Comparison of ENCODE assay signal across 12 cellular contexts in the genomic region with DNA sequence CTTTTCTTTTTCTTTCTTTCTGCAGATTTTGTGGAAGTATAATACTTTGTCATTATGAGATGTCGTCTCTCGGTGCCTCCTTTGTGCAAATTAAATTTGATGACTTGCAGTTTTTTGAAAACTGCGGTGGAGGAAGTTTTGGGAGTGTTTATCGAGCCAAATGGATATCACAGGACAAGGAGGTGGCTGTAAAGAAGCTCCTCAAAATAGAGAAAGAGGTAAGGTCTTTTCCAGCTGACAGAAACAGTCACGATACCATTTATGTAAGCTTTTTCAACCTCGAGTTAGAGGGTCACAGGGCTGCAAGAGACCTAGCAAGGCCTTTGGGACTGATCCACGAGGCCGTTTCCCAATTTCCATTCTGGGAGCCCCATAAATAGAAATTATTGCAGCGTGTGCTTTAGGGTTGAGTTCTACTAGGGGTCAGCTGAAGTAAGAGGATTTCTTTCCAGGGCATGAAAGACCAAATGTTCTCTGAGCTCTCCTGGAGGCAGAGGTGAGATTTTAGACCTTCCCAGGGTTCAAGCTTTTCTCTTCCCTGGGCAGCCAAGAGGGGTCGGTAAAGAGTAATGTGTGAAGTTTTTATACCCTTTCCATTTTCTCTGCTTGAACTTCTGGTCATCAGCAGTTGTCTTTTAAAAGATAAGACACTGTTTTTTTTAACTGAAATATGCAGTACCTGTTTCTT. TPM values are rescaled to one million over a fixed set of nuclear protein-coding genes. Genes with fewer than 3 reads are reported as not detected.
A peak's percentile ranks its signal among the peaks of the same experiment; 100 is the strongest.
DNase-seq lines count a peak whose midpoint lies in the region; TF ChIP-seq lines count a peak whose summit lies in the region.
"Had no signal": no experiment of that assay in that cellular context is flagged by ENCODE, and none has a peak within 500 bp of the region (broad histone marks: within the 10 kb centered on the region; RNA-seq: fewer than 3 reads in every experiment).

No MANE protein-coding gene starts in this region.

- H3K4me3 Mint-ChIP-seq in CD4-positive, alpha-beta memory T cell, result no peak overlapping the region
- H3K4me3 Mint-ChIP-seq: activated B cell treated with CpG ODN at 0.5 μM for 24 hours, IgD-negative memory B cell had no signal

- no peaks in the 10 kb centered on the region for H3K9me3 Mint-ChIP-seq in CD4-positive, alpha-beta memory T cell
- H3K9me3 Mint-ChIP-seq: activated B cell treated with CpG ODN at 0.5 μM for 24 hours, IgD-negative memory B cell had no signal

- H3K27me3 ChIP-seq in BJ (ENCODE audit: control insufficient read depth, insufficient read depth, low read length) (no peaks in the 10 kb centered on the region), SJSA1 (replicated peaks) (no peaks in the 10 kb centered on the region), parathyroid adenoma (ENCODE audit: control insufficient read depth, insufficient read depth, low read length) (no peaks in the 10 kb centered on the region)
- no peaks in the 10 kb centered on the region for H3K27me3 ChIP-seq in CD4-positive, alpha-beta memory T cell (ENCODE audit: insufficient read depth, low read length)
- H3K27me3 ChIP-seq: adrenal gland, pancreas had no signal

- H3K4me2 ChIP-seq in parathyroid adenoma (ENCODE audit: low read length), result peak overlapping the region; percentile 13

- POLR2A ChIA-PET in BJ (lab: Charles Lee), result no interaction called here
- POLR2A ChIA-PET in CD4-positive, alpha-beta memory T cell (lab: Charles Lee; ENCODE audit: partially characterized antibody), result no interaction called here

- H3K27ac ChIP-seq in SJSA1 (peak overlapping the region; percentile 6; the same call in 1 of the 2 replicates), parathyroid adenoma (peak overlapping the region; percentile 90)
- H3K27ac ChIP-seq in CD4-positive, alpha-beta memory T cell (ENCODE audit: low read depth, low read length), result no peak overlapping the region
- H3K27ac ChIP-seq: adrenal gland, pancreas had no signal

- H3K4me3 ChIP-seq in BJ (ENCODE audit: low read depth, low read length) (no peak overlapping the region), SJSA1 (no peak overlapping the region), fibroblast of villous mesenchyme (ENCODE audit: low read depth, low read length) (peak overlapping the region; percentile 13), parathyroid adenoma (ENCODE audit: low read depth, low read length) (no peak overlapping the region)
- no peak overlapping the region for H3K4me3 ChIP-seq in CD4-positive, alpha-beta memory T cell (ENCODE audit: low read length in 2 of 2)
- H3K4me3 ChIP-seq: adrenal gland, pancreas had no signal

- no peaks in the 10 kb centered on the region for H3K27me3 Mint-ChIP-seq in CD4-positive, alpha-beta memory T cell
- H3K27me3 Mint-ChIP-seq: activated B cell treated with CpG ODN at 0.5 μM for 24 hours, IgD-negative memory B cell had no signal

- CTCF ChIA-PET in BJ (lab: Yijun Ruan, JAX), result interaction anchor here (1.0 to 2.1 kb wide), 9 partner anchors 11 to 122 kb away, joined by 3 to 5 read pairs (median 4); no protein-coding TSS in a partner anchor
- CTCF ChIA-PET in CD4-positive, alpha-beta memory T cell (lab: Charles Lee; ENCODE audit: partially characterized antibody), result interaction anchor here (1.5 to 2.5 kb wide), 2 partner anchors 64 to 119 kb away, joined by 5 to 8 read pairs; no protein-coding TSS in a partner anchor

- H3K79me2 ChIP-seq in parathyroid adenoma, result peaks cover 14% of the 10 kb centered on the region

- H3K36me3 Mint-ChIP-seq in CD4-positive, alpha-beta memory T cell, result no peaks in the 10 kb centered on the region

- H3K36me3 ChIP-seq in BJ (ENCODE audit: control insufficient read depth, insufficient read depth, low read length), result peaks cover 3% of the 10 kb centered on the region
- peaks cover 39% of the 10 kb centered on the region for H3K36me3 ChIP-seq in SJSA1
- no peaks in the 10 kb centered on the region for H3K36me3 ChIP-seq in parathyroid adenoma (ENCODE audit: control insufficient read depth, insufficient read depth, low read length)
- H3K36me3 ChIP-seq in CD4-positive, alpha-beta memory T cell (ENCODE audit: insufficient read depth, low read length), result no peaks in the 10 kb centered on the region
- H3K36me3 ChIP-seq: adrenal gland, pancreas had no signal

- no peaks in the 10 kb centered on the region for H3K4me1 Mint-ChIP-seq in CD4-positive, alpha-beta memory T cell
- H3K4me1 Mint-ChIP-seq: activated B cell treated with CpG ODN at 0.5 μM for 24 hours, IgD-negative memory B cell had no signal

- H3K9me3 ChIP-seq in SJSA1 (replicated peaks) (no peaks in the 10 kb centered on the region), parathyroid adenoma (ENCODE audit: control insufficient read depth, low read length) (no peaks in the 10 kb centered on the region)
- H3K9me3 ChIP-seq in CD4-positive, alpha-beta memory T cell (ENCODE audit: control insufficient read depth in 1 of 2, low read length in 2 of 2), result no peaks in the 10 kb centered on the region
- H3K9me3 ChIP-seq: adrenal gland, pancreas had no signal

- DNase-seq in BJ (ENCODE audit: low read depth), result no peak
- no peak for DNase-seq in SJSA1 (ENCODE audit: low read depth in 1 of 2, low spot score in 2 of 2)
- peak; percentile 61 for DNase-seq in fibroblast of villous mesenchyme (ENCODE audit: low read depth)
- DNase-seq in CD4-positive, alpha-beta memory T cell, result no peak
- no peak for DNase-seq in central memory CD4-positive, alpha-beta T cell
- no peak for DNase-seq in SKM-1 treated with dmso at 0.1 percent for 144 hours (lab: John Stamatoyannopoulos, UW; ENCODE audit: unreplicated experiment)
- no peak for DNase-seq in ecto neural progenitor cell (ENCODE audit: low spot score)
- DNase-seq: activated B cell treated with CpG ODN at 0.5 μM for 24 hours, pancreas had no signal

- H3K27ac Mint-ChIP-seq in CD4-positive, alpha-beta memory T cell, result no peak overlapping the region
- H3K27ac Mint-ChIP-seq: activated B cell treated with CpG ODN at 0.5 μM for 24 hours, IgD-negative memory B cell had no signal

- H3K4me1 ChIP-seq in SJSA1 (replicated peaks) (peaks cover 41% of the 10 kb centered on the region), parathyroid adenoma (peaks cover 44% of the 10 kb centered on the region)
- H3K4me1 ChIP-seq in CD4-positive, alpha-beta memory T cell (ENCODE audit: insufficient read depth, low read length), result no peaks in the 10 kb centered on the region

- 0 out of 2 replicates have a peak, but pooled peaks have one; percentile 11 for TF ChIP-seq CTCF in BJ (IDR thresholded peaks at IDR 0.05; ENCODE audit: insufficient read depth, low read depth, low read length)
- peak; percentile 37 for TF ChIP-seq CTCF in fibroblast of villous mesenchyme (IDR thresholded peaks at IDR 0.05; ENCODE audit: insufficient read depth, low read depth, low read length)
- TF ChIP-seq CTCF in parathyroid adenoma (IDR thresholded peaks at IDR 0.05), result peak; percentile 57

- intact Hi-C loops in CD4-positive, alpha-beta memory T cell (cut with micrococcal nuclease), result no loop called here

- H3K9ac ChIP-seq in parathyroid adenoma, result no peak overlapping the region

- H2AFZ ChIP-seq in parathyroid adenoma, result peak overlapping the region; percentile 73

RNA-seq across cellular contexts. Expression of a gene that starts 15.5 kb away (rescaled TPM):
- 45.4 and 76.7 TPM in 2 replicates for polyA plus RNA-seq in BJ (2011; rRNA removed)
- 41.7 and 43.0 TPM in 2 replicates for polyA minus RNA-seq in BJ (2011; rRNA and poly(A)+ RNA removed)
- total RNA-seq in SJSA1 (2014; rRNA removed; shearing (Covaris generic)), result 73.5 and 95.7 TPM in 2 replicates
- total RNA-seq in fibroblast of villous mesenchyme, result 90.2 and 136 TPM in 2 replicates
- total RNA-seq in CD4-positive, alpha-beta memory T cell, result under 1 TPM; 0.78 to 0.87 TPM
- 1 to 10 TPM in 1 of 2 donors, under 1 TPM in 1; 0.67 to 2.5 TPM for polyA plus RNA-seq in CD4-positive, alpha-beta memory T cell

Comparison
In these comparisons a context has a peak if more than half of its experiments do, and no peak if none do; other contexts are left out.
1. RNA of a gene that starts 15.5 kb away (total RNA-seq): 90.2 to 136 TPM in fibroblast of villous mesenchyme and 73.5 to 95.7 TPM in SJSA1; 0.78 to 0.87 TPM in CD4-positive, alpha-beta memory T cell; every median in the first group is over 10 times any median in the second.
2. Peak in every context shown above with its lines, with median percentiles within 50 percentile points of each other: CTCF ChIP-seq.